Comparison of ENCODE assay signal across 2 cellular contexts in genomic region chr6:168359794-168360193, GRCh38.
TF ChIP-seq lines count a peak whose summit lies in the region.

No MANE protein-coding gene starts in this region.

TF ChIP-seq in HepG2, 621 proteins besides CTCF, POLR2A, EP300 and RAD21:
- peak; percentile 99 for TF ChIP-seq GZF1 (CRISPR knock-in tag; IDR thresholded peaks at IDR 0.05)
- TF ChIP-seq CEBPZ (IDR thresholded peaks at IDR 0.05; ENCODE audit: low read length) = no peak

TF ChIP-seq in K562, 482 proteins besides CTCF, POLR2A, EP300 and RAD21:
- TF ChIP-seq CHD7 (IDR thresholded peaks at IDR 0.05; ENCODE audit: low read depth, low read length) (peak; percentile 82), SAFB (IDR thresholded peaks at IDR 0.05; ENCODE audit: borderline replicate concordance, low read depth, low read length) (no peak), MAFK (IDR thresholded peaks at IDR 0.05; ENCODE audit: low read length) (no peak)
